In the genomic region with DNA sequence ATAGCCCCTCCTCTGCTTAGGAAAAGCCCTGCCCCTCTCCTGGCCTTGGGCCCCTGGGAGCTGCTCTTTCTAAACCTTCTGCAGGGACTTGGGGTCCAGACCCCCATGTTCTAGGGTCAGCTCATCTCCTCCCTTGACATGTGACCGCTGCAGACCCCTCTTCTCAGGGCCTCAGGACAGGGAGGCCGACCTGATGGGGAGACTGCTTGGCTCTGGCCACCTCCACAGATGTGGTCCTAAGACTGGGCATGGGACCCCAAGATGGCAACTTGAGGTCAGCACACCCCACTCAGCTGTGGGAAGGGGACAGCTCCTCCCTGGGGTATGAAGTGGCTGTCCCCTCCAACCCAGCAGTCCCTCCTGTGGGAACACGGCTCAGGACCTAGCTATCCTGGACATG, we compare ENCODE assay signal across 1 cellular context.
TF ChIP-seq lines count a peak whose summit lies in the region.

No MANE protein-coding gene starts in this region.

TF ChIP-seq in HEK293, 187 proteins besides CTCF, POLR2A, EP300 and RAD21 (continued from another document):
- TF ChIP-seq, protein P1, sequence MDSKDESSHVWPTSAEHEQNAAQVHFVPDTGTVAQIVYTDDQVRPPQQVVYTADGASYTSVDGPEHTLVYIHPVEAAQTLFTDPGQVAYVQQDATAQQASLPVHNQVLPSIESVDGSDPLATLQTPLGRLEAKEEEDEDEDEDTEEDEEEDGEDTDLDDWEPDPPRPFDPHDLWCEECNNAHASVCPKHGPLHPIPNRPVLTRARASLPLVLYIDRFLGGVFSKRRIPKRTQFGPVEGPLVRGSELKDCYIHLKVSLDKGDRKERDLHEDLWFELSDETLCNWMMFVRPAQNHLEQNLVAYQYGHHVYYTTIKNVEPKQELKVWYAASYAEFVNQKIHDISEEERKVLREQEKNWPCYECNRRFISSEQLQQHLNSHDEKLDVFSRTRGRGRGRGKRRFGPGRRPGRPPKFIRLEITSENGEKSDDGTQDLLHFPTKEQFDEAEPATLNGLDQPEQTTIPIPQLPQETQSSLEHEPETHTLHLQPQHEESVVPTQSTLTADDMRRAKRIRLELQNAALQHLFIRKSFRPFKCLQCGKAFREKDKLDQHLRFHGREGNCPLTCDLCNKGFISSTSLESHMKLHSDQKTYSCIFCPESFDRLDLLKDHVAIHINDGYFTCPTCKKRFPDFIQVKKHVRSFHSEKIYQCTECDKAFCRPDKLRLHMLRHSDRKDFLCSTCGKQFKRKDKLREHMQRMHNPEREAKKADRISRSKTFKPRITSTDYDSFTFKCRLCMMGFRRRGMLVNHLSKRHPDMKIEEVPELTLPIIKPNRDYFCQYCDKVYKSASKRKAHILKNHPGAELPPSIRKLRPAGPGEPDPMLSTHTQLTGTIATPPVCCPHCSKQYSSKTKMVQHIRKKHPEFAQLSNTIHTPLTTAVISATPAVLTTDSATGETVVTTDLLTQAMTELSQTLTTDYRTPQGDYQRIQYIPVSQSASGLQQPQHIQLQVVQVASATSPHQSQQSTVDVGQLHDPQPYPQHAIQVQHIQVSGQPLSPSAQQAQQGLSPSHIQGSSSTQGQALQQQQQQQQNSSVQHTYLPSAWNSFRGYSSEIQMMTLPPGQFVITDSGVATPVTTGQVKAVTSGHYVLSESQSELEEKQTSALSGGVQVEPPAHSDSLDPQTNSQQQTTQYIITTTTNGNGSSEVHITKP (tag by site-specific recombination; IDR thresholded peaks at IDR 0.05) = no peak
- TF ChIP-seq ZNF555 (tag by site-specific recombination; conservative IDR thresholded peaks at IDR 0.05) (no peak), BCL11A (tag by site-specific recombination; IDR thresholded peaks at IDR 0.05; ENCODE audit: low read depth) (no peak), ZBTB48 (tag by site-specific recombination; IDR thresholded peaks at IDR 0.05) (no peak), IKZF3 (tag by site-specific recombination; IDR thresholded peaks at IDR 0.05) (no peak), ZNF274 (IDR thresholded peaks at IDR 0.05; ENCODE audit: low read length) (no peak), ZNF274 (tag by site-specific recombination; IDR thresholded peaks at IDR 0.05; ENCODE audit: borderline replicate concordance) (no peak)
- TF ChIP-seq, protein P2, sequence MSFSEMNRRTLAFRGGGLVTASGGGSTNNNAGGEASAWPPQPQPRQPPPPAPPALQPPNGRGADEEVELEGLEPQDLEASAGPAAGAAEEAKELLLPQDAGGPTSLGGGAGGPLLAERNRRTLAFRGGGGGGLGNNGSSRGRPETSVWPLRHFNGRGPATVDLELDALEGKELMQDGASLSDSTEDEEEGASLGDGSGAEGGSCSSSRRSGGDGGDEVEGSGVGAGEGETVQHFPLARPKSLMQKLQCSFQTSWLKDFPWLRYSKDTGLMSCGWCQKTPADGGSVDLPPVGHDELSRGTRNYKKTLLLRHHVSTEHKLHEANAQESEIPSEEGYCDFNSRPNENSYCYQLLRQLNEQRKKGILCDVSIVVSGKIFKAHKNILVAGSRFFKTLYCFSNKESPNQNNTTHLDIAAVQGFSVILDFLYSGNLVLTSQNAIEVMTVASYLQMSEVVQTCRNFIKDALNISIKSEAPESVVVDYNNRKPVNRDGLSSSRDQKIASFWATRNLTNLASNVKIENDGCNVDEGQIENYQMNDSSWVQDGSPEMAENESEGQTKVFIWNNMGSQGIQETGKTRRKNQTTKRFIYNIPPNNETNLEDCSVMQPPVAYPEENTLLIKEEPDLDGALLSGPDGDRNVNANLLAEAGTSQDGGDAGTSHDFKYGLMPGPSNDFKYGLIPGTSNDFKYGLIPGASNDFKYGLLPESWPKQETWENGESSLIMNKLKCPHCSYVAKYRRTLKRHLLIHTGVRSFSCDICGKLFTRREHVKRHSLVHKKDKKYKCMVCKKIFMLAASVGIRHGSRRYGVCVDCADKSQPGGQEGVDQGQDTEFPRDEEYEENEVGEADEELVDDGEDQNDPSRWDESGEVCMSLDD (tag by site-specific recombination; IDR thresholded peaks at IDR 0.05) = no peak
